10 cellular contexts compared by ENCODE assay signal in the genomic region with DNA sequence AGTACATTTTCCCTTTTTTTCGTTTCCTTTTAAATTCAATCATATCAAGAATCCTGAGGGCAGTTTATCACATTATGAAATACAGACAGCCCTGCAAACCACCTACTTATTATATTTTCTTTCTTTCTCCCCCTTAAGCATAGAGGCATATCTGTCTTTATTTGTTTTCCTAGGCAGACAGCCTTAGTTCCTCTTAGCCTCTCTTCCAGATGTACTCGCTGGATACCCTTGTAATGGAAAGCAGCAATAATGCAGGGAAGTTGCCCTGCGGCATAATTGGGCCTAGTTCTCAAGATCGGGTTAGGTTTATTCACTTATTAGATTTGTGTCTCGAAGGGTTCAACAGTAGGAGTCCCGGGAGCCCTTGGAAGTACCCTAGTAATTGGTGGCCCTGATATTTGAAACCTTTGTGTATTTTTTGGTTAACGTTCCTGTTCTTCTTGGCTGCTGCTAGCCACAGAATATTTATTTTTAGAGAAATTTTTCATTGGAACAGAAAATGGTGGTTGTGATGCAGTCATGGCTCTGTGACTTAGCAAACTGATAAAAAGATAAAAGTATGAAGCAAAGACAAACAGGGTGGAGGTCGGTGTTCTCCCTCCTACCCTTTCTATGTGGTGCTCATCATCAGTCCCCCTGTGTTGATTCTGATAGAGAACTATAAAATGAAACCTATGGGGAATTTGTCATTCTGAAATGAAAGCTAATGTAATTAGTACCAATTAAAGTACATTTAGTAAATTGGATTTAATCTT. TPM values are rescaled to one million over a fixed set of nuclear protein-coding genes. Genes with fewer than 3 reads are reported as not detected.
DNase-seq lines count a peak whose midpoint lies in the region; ATAC-seq and TF ChIP-seq lines count a peak whose summit lies in the region.
"Had no signal": no experiment of that assay in that cellular context is flagged by ENCODE, and none has a peak within 500 bp of the region (broad histone marks: within the 10 kb centered on the region; RNA-seq: fewer than 3 reads in every experiment).

No MANE protein-coding gene starts in this region.

- no peaks in the 10 kb centered on the region for H3K36me3 ChIP-seq in fibroblast of lung (ENCODE audit: control insufficient read depth, insufficient read depth, low read length)
- H3K36me3 ChIP-seq in esophagus squamous epithelium, result peaks cover 0 to 17% (median 0%) of the 10 kb centered on the region in 3 donors
- H3K36me3 ChIP-seq: ovary had no signal

- H2AFZ ChIP-seq in fibroblast of lung (ENCODE audit: low read length), result no peak overlapping the region

- peak; percentile 66 for ATAC-seq in sciatic nerve
- ATAC-seq in GM21576 (IDR thresholded peaks at IDR 0.05; ENCODE audit: unreplicated experiment), result no peak

- H3K27ac ChIP-seq in fibroblast of lung (ENCODE audit: insufficient read depth, low read length) (peak overlapping the region; percentile 42), esophagus squamous epithelium (peak overlapping the region in 1 of 4 donors; percentile 39)

- peak; percentile 81 for DNase-seq in EH (ENCODE audit: low read depth)
- peak; percentile 87 for DNase-seq in NCI-H69 (lab: John Stamatoyannopoulos, UW)
- peak in 1 of 2 donors; percentile 14 for DNase-seq in fibroblast of lung (ENCODE audit: low read depth in 2 of 2)
- DNase-seq in sciatic nerve (ENCODE audit: low spot score), result no peak
- DNase-seq in esophagus squamous epithelium (lab: John Stamatoyannopoulos, UW), result no peak
- no peak for DNase-seq in T-helper 9 cell
- DNase-seq: NCI-H510A, ovary, T-helper 1 cell had no signal

- peaks cover 15% of the 10 kb centered on the region for H3K79me2 ChIP-seq in fibroblast of lung (ENCODE audit: control insufficient read depth, insufficient read depth, low read length)

- H3K9me3 ChIP-seq in fibroblast of lung (ENCODE audit: control insufficient read depth, insufficient read depth, low read depth, low read length) (no peaks in the 10 kb centered on the region), esophagus squamous epithelium (no peaks in the 10 kb centered on the region)
- H3K9me3 ChIP-seq: ovary had no signal

- H3K27me3 ChIP-seq in fibroblast of lung (ENCODE audit: control insufficient read depth, insufficient read depth, low read length), result no peaks in the 10 kb centered on the region
- no peaks in the 10 kb centered on the region for H3K27me3 ChIP-seq in esophagus squamous epithelium
- H3K27me3 ChIP-seq: ovary had no signal

- peak overlapping the region; percentile 66 for H3K4me2 ChIP-seq in fibroblast of lung (ENCODE audit: extremely low read depth, insufficient read depth, low read length)

- H3K9ac ChIP-seq in fibroblast of lung (ENCODE audit: insufficient read depth, low read length), result no peak overlapping the region

- 67 to 80% methylated on average over 8 of the region's 8 CpGs for WGBS in esophagus squamous epithelium, 2 donors

- intact Hi-C loops in sciatic nerve (cut with DNase I) (no loop called here), esophagus squamous epithelium (cut with DNase I) (no loop called here)

- no peaks in the 10 kb centered on the region for H4K20me1 ChIP-seq in fibroblast of lung (ENCODE audit: control insufficient read depth, extremely low read depth, insufficient read depth, low read length)

- no peak for TF ChIP-seq CTCF in fibroblast of lung (conservative IDR thresholded peaks at IDR 0.05 in 1 of 2, IDR thresholded peaks at IDR 0.05 in 1 of 2; ENCODE audit: low read depth in 1 of 2, low read length in 2 of 2)
- no peak for TF ChIP-seq CTCF in esophagus squamous epithelium (IDR thresholded peaks at IDR 0.05)

- TF ChIP-seq POLR2A in esophagus squamous epithelium (IDR thresholded peaks at IDR 0.05), result no peak

- H3K4me1 ChIP-seq in fibroblast of lung (ENCODE audit: control insufficient read depth, extremely low read depth, insufficient read depth, low read length) (peaks cover 7% of the 10 kb centered on the region), esophagus squamous epithelium (peaks cover 0 to 70% (median 6%) of the 10 kb centered on the region in 3 donors)

- H3K4me3 ChIP-seq in fibroblast of lung (replicated peaks in 1 of 4; ENCODE audit: control extremely low read depth in 1 of 4, insufficient read depth in 1 of 4, low read depth in 3 of 4, low read length in 4 of 4), result peak overlapping the region in 2 of 4 experiments; percentile 11 to 36
- no peak overlapping the region for H3K4me3 ChIP-seq in esophagus squamous epithelium
- H3K4me3 ChIP-seq: ovary had no signal

RNA-seq across cellular contexts. Expression of a gene that starts 6.4 kb away (rescaled TPM):
- total RNA-seq in fibroblast of lung, result 9.8 and 13.5 TPM in 2 replicates
- polyA plus RNA-seq in fibroblast of lung, result 27.5 and 35.0 TPM in 2 replicates
- 10.8 and 16.7 TPM in 2 replicates for polyA plus RNA-seq in fibroblast of lung (2012)
- 25.5 and 43.3 TPM in 2 replicates for polyA minus RNA-seq in fibroblast of lung (ENCODE audit: low replicate concordance)
- total RNA-seq in sciatic nerve, result 36.2 TPM
- total RNA-seq in esophagus squamous epithelium, result 10 to 100 TPM; 30.1 to 52.5 (median 38.1) TPM

Comparison
In these comparisons a context has a peak if more than half of its experiments do, and no peak if none do; other contexts are left out.
1. DNase-seq: peak in EH (single experiment) and NCI-H69 (single experiment); none in sciatic nerve (single experiment), esophagus squamous epithelium (single experiment) and T-helper 9 cell (single experiment).